ENCODE assay signal across 8 cellular contexts in the genomic region with DNA sequence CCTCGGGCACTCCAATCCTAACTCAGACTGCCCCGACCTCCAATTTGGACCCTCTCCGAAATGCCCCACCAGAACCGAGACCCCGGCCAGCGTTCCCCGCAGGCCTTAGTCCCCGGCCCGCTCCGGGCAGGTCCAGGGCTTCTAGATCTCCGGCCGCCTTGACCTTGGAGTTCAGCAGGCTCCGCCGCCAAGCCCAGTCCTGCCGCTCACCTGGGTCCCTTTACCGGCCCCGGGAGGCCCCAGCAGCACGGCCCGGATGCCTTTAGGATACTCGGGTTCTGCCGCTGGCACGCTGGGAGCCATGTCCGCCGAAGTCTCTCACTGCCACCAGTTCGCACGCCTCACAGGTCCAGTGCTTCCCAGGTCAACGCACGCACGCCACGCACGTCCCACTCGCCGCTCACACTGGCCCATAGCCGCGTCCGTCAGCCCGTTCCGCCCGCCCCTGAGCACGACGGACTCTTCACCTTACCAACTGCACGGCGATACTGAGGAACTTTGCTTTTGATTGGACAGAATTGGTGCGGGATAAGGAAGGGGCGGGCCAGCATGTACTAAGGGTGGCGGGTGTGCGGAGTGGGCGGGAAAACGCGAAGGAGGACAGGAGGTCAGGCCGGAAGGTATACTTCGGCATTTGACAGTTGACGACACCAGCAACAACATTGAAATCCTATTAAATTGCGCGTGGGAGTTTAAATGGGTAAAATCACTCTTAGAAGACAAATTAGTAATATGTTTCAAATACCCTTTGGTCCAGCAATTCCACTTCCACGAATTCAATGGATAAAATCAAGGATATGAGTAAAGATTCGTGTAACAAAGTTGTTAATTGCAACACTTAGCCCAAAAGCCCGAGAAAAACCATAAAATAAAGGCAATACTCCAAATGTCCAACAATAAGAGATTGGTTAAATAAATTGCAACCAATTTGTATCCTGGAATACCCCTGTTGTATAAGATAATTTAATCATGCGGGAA. TPM values are rescaled to one million over a fixed set of nuclear protein-coding genes. Genes with fewer than 3 reads are reported as not detected.
DNase-seq lines count a peak whose midpoint lies in the region; ATAC-seq and TF ChIP-seq lines count a peak whose summit lies in the region.

AK2 (minus strand) TSS at position 358 of the 978 bp plus-strand sequence; CDS start at position 303, 55 bp downstream.

- H3K27ac Mint-ChIP-seq in activated T-helper 17 cell treated with anti-CD3 and anti-CD28 coated beads, Interleukin-2, amount 50 U/mL, for 72 hours: peak within 1 kb of the TSS; percentile 88
- H3K27ac Mint-ChIP-seq in naive thymus-derived CD4-positive, alpha-beta T cell: peak within 1 kb of the TSS; percentile 74 to 96 (median 89)
- peak within 1 kb of the TSS; percentile 98 for H3K27ac Mint-ChIP-seq in stimulated activated naive B cell treated with anti-CD40 and anti-IgM and Interleukin-4, amounts not matched to agents 10 μg/mL and 1 μg/mL and 100 μg/mL, for 72 hours

- POLR2A ChIA-PET in RWPE1 (lab: Yijun Ruan, JAX; ENCODE audit: low non-redundant PET): no interaction called here
- POLR2A ChIA-PET in naive thymus-derived CD4-positive, alpha-beta T cell (lab: Charles Lee): no interaction called here

- peak within 1 kb of the TSS; percentile 83 for H3K4me2 ChIP-seq in fibroblast of lung (ENCODE audit: extremely low read depth, insufficient read depth, low read length)

- peak within 1 kb of the TSS; percentile 98 for H3K4me3 ChIP-seq in LNCaP clone FGC (ENCODE audit: low read depth, low read length)
- peak within 1 kb of the TSS; percentile 48 to 92 (median 89) for H3K4me3 ChIP-seq in fibroblast of lung (replicated peaks in 1 of 4; ENCODE audit: control extremely low read depth in 1 of 4, insufficient read depth in 1 of 4, low read depth in 3 of 4, low read length in 4 of 4)
- H3K4me3 ChIP-seq in naive thymus-derived CD4-positive, alpha-beta T cell (ENCODE audit: low read length): peak within 1 kb of the TSS; percentile 70

- peaks cover 14% of the 10 kb centered on the region for H3K4me1 Mint-ChIP-seq in activated T-helper 17 cell treated with anti-CD3 and anti-CD28 coated beads, Interleukin-2, amount 50 U/mL, for 72 hours
- peaks cover 35 to 50% (median 46%) of the 10 kb centered on the region in 7 donors for H3K4me1 Mint-ChIP-seq in naive thymus-derived CD4-positive, alpha-beta T cell
- H3K4me1 Mint-ChIP-seq in stimulated activated naive B cell treated with anti-CD40 and anti-IgM and Interleukin-4, amounts not matched to agents 10 μg/mL and 1 μg/mL and 100 μg/mL, for 72 hours: peaks cover 31 to 54% of the 10 kb centered on the region in 2 donors

- H2AFZ ChIP-seq in fibroblast of lung (ENCODE audit: low read length): peak within 1 kb of the TSS; percentile 72

- H3K36me3 Mint-ChIP-seq in activated T-helper 17 cell treated with anti-CD3 and anti-CD28 coated beads, Interleukin-2, amount 50 U/mL, for 72 hours (ENCODE audit: low read depth): peaks cover 51% of the 10 kb centered on the region
- H3K36me3 Mint-ChIP-seq in naive thymus-derived CD4-positive, alpha-beta T cell: peaks cover 0 to 17% (median 4%) of the 10 kb centered on the region in 5 donors
- peaks cover 15 to 25% of the 10 kb centered on the region in 2 donors for H3K36me3 Mint-ChIP-seq in stimulated activated naive B cell treated with anti-CD40 and anti-IgM and Interleukin-4, amounts not matched to agents 10 μg/mL and 1 μg/mL and 100 μg/mL, for 72 hours

- H3K27ac ChIP-seq in RWPE1 (peak within 1 kb of the TSS; percentile 79), fibroblast of lung (ENCODE audit: insufficient read depth, low read length) (peak within 1 kb of the TSS; percentile 86)
- peak within 1 kb of the TSS; percentile 73 for H3K27ac ChIP-seq in naive thymus-derived CD4-positive, alpha-beta T cell (ENCODE audit: low read depth, low read length)

- no peaks in the 10 kb centered on the region for H3K4me1 ChIP-seq in fibroblast of lung (ENCODE audit: control insufficient read depth, extremely low read depth, insufficient read depth, low read length)
- peaks cover 11 to 24% of the 10 kb centered on the region in 2 donors for H3K4me1 ChIP-seq in naive thymus-derived CD4-positive, alpha-beta T cell (ENCODE audit: control insufficient read depth in 2 of 2, insufficient read depth in 2 of 2, low read length in 2 of 2)

- H4K20me1 ChIP-seq in fibroblast of lung (ENCODE audit: control insufficient read depth, extremely low read depth, insufficient read depth, low read length): no peaks in the 10 kb centered on the region

- CTCF ChIA-PET in RWPE1 (lab: Yijun Ruan, JAX): interaction anchor here (0.7 kb wide), 1 partner anchor 211 kb away, joined by 3 read pairs; no protein-coding TSS in a partner anchor
- CTCF ChIA-PET in naive thymus-derived CD4-positive, alpha-beta T cell (lab: Charles Lee): no interaction called here

- peaks cover 30% of the 10 kb centered on the region for H3K79me2 ChIP-seq in fibroblast of lung (ENCODE audit: control insufficient read depth, insufficient read depth, low read length)

- no peaks in the 10 kb centered on the region for H3K27me3 Mint-ChIP-seq in activated T-helper 17 cell treated with anti-CD3 and anti-CD28 coated beads, Interleukin-2, amount 50 U/mL, for 72 hours
- H3K27me3 Mint-ChIP-seq in naive thymus-derived CD4-positive, alpha-beta T cell: peaks cover 0 to 1% (median 0%) of the 10 kb centered on the region in 5 donors
- H3K27me3 Mint-ChIP-seq in stimulated activated naive B cell treated with anti-CD40 and anti-IgM and Interleukin-4, amounts not matched to agents 10 μg/mL and 1 μg/mL and 100 μg/mL, for 72 hours: peaks cover 0 to 3% of the 10 kb centered on the region in 2 donors

- H3K36me3 ChIP-seq in fibroblast of lung (ENCODE audit: control insufficient read depth, insufficient read depth, low read length): no peaks in the 10 kb centered on the region
- peaks cover 0 to 5% (median 0%) of the 10 kb centered on the region in 3 experiments for H3K36me3 ChIP-seq in naive thymus-derived CD4-positive, alpha-beta T cell (ENCODE audit: control insufficient read depth in 2 of 3, insufficient read depth in 3 of 3, low read length in 3 of 3)

- H3K9me3 ChIP-seq in fibroblast of lung (ENCODE audit: control insufficient read depth, insufficient read depth, low read depth, low read length): no peaks in the 10 kb centered on the region
- H3K9me3 ChIP-seq in naive thymus-derived CD4-positive, alpha-beta T cell (ENCODE audit: control insufficient read depth in 2 of 3, low read length in 3 of 3): no peaks in the 10 kb centered on the region

- ATAC-seq in activated T-helper 17 cell treated with anti-CD3 and anti-CD28 coated beads, Interleukin-2, amount 50 U/mL, for 72 hours (replicated peaks): peak; percentile 99
- peak; percentile 100 for ATAC-seq in naive thymus-derived CD4-positive, alpha-beta T cell
- ATAC-seq in stimulated activated naive B cell treated with anti-CD40 and anti-IgM and Interleukin-4, amounts not matched to agents 10 μg/mL and 1 μg/mL and 100 μg/mL, for 72 hours (replicated peaks): peak; percentile 99

- H3K27me3 ChIP-seq in fibroblast of lung (ENCODE audit: control insufficient read depth, insufficient read depth, low read length): no peaks in the 10 kb centered on the region
- no peaks in the 10 kb centered on the region for H3K27me3 ChIP-seq in naive thymus-derived CD4-positive, alpha-beta T cell (ENCODE audit: control insufficient read depth in 2 of 2, insufficient read depth in 2 of 2, low read length in 2 of 2)

- DNase-seq in Daoy (ENCODE audit: low read depth) (peak; percentile 100), GOT3 (lab: John Stamatoyannopoulos, UW) (peak; percentile 82), LNCaP clone FGC (ENCODE audit: low read depth) (peak; percentile 98), RWPE1 (ENCODE audit: low spot score) (peak; percentile 99), fibroblast of lung (ENCODE audit: low read depth in 2 of 2) (peak; percentile 97)
- DNase-seq in naive thymus-derived CD4-positive, alpha-beta T cell: peak; percentile 63 to 91 (median 84)
- DNase-seq in stimulated activated naive B cell treated with anti-CD40 and anti-IgM and Interleukin-4, amounts not matched to agents 10 μg/mL and 1 μg/mL and 100 μg/mL, for 72 hours: peak; percentile 96

- H3K4me3 Mint-ChIP-seq in activated T-helper 17 cell treated with anti-CD3 and anti-CD28 coated beads, Interleukin-2, amount 50 U/mL, for 72 hours: peak within 1 kb of the TSS; percentile 87
- peak within 1 kb of the TSS; percentile 92 to 99 (median 96) for H3K4me3 Mint-ChIP-seq in naive thymus-derived CD4-positive, alpha-beta T cell
- peak within 1 kb of the TSS; percentile 94 to 100 for H3K4me3 Mint-ChIP-seq in stimulated activated naive B cell treated with anti-CD40 and anti-IgM and Interleukin-4, amounts not matched to agents 10 μg/mL and 1 μg/mL and 100 μg/mL, for 72 hours

- H3K9ac ChIP-seq in fibroblast of lung (ENCODE audit: insufficient read depth, low read length): peak within 1 kb of the TSS; percentile 85

- TF ChIP-seq CTCF in LNCaP clone FGC (IDR thresholded peaks at IDR 0.05; ENCODE audit: control insufficient read depth, extremely low read depth, insufficient read depth) (no peak), RWPE1 (conservative IDR thresholded peaks at IDR 0.05; ENCODE audit: low read depth) (no peak), fibroblast of lung (conservative IDR thresholded peaks at IDR 0.05 in 1 of 2, IDR thresholded peaks at IDR 0.05 in 1 of 2; ENCODE audit: low read depth in 1 of 2, low read length in 2 of 2) (no peak)

- intact Hi-C loops in naive thymus-derived CD4-positive, alpha-beta T cell (cut with micrococcal nuclease): loop anchor here (1.0 to 5.0 kb wide), 10 partner anchors 44 to 387 kb away; partner anchors contain the start of genes AZIN2 (in 2 of the 2), RNF19B (in 2 of the 2), S100PBP (in 2 of the 2) and YARS1 (in 2 of the 2)

- no peaks in the 10 kb centered on the region for H3K9me3 Mint-ChIP-seq in activated T-helper 17 cell treated with anti-CD3 and anti-CD28 coated beads, Interleukin-2, amount 50 U/mL, for 72 hours
- H3K9me3 Mint-ChIP-seq in naive thymus-derived CD4-positive, alpha-beta T cell: peaks cover 0 to 3% (median 0%) of the 10 kb centered on the region in 11 donors
- no peaks in the 10 kb centered on the region for H3K9me3 Mint-ChIP-seq in stimulated activated naive B cell treated with anti-CD40 and anti-IgM and Interleukin-4, amounts not matched to agents 10 μg/mL and 1 μg/mL and 100 μg/mL, for 72 hours

RNA-seq across cellular contexts. Expression of gene AK2, which starts in this region (rescaled TPM):
- 339 and 582 TPM in 2 replicates for total RNA-seq in Daoy (2014; rRNA removed; shearing (Covaris generic))
- total RNA-seq in activated T-helper 17 cell treated with anti-CD3 and anti-CD28 coated beads, Interleukin-2, amount 50 U/mL, for 72 hours: 100 to 1,000 TPM; 304 to 372 TPM
- total RNA-seq in fibroblast of lung: 59.3 and 62.6 TPM in 2 replicates
- 141 and 155 TPM in 2 replicates for polyA plus RNA-seq in fibroblast of lung
- 112 and 129 TPM in 2 replicates for polyA plus RNA-seq in fibroblast of lung (2012)
- polyA minus RNA-seq in fibroblast of lung (ENCODE audit: low replicate concordance): 38.5 and 43.7 TPM in 2 replicates
- 100 to 1,000 TPM in 1 of 5 experiments, 10 to 100 TPM in 4; 53.8 to 219 (median 90.2) TPM for total RNA-seq in naive thymus-derived CD4-positive, alpha-beta T cell
- polyA plus RNA-seq in naive thymus-derived CD4-positive, alpha-beta T cell: 100 to 1,000 TPM; 113 to 134 TPM

Comparison
In these comparisons a context has a peak if more than half of its experiments do, and no peak if none do; other contexts are left out.
1. Peak in every context shown above with its lines: DNase-seq, ATAC-seq, H3K4me3 ChIP-seq and H3K27ac ChIP-seq.